ENCODE assay signal across 1 cellular context in genomic region chr3:129120254-129121004, GRCh38.
TF ChIP-seq lines count a peak whose summit lies in the region.

No MANE protein-coding gene starts in this region.

TF ChIP-seq in HepG2, 621 proteins besides CTCF, POLR2A, EP300 and RAD21 (continued from another document and continues in another):
- no peak; the same call in 1 of the 2 replicates for TF ChIP-seq ZNF607 (CRISPR knock-in tag; IDR thresholded peaks at IDR 0.05; ENCODE audit: borderline replicate concordance)
- TF ChIP-seq ZNF564 (CRISPR knock-in tag; IDR thresholded peaks at IDR 0.05): no peak
- TF ChIP-seq AGO2 (optimal IDR thresholded peaks at IDR 0.05; ENCODE audit: low read depth, low read length): no peak
- TF ChIP-seq DRAP1 (CRISPR knock-in tag; IDR thresholded peaks at IDR 0.05): peak; percentile 89
- no peak for TF ChIP-seq NFATC3 (CRISPR knock-in tag; IDR thresholded peaks at IDR 0.05)
- TF ChIP-seq POGK (CRISPR knock-in tag; conservative IDR thresholded peaks at IDR 0.05): peak; percentile 25; the same call in 1 of the 2 replicates
- TF ChIP-seq TP53 (CRISPR knock-in tag; conservative IDR thresholded peaks at IDR 0.05): no peak
- no peak for TF ChIP-seq ZSCAN29 (CRISPR knock-in tag; conservative IDR thresholded peaks at IDR 0.05)
- TF ChIP-seq ZNF292 (CRISPR knock-in tag; IDR thresholded peaks at IDR 0.05; ENCODE audit: borderline replicate concordance, low read depth): no peak
- TF ChIP-seq POGZ (CRISPR knock-in tag; IDR thresholded peaks at IDR 0.05): peak; percentile 27; the same call in 1 of the 2 replicates
- TF ChIP-seq UBTF (CRISPR knock-in tag; IDR thresholded peaks at IDR 0.05): 0 out of 2 replicates have a peak, but pooled peaks have one; percentile 14
- peak; percentile 46; the same call in 1 of the 2 replicates for TF ChIP-seq ZNF264 (CRISPR knock-in tag; IDR thresholded peaks at IDR 0.05)
- TF ChIP-seq ZNF776 (CRISPR knock-in tag; IDR thresholded peaks at IDR 0.05): no peak
- TF ChIP-seq AFF4 (CRISPR knock-in tag; IDR thresholded peaks at IDR 0.05): no peak
- TF ChIP-seq ZFP36 (IDR thresholded peaks at IDR 0.05; ENCODE audit: borderline replicate concordance, low read depth, low read length, partially characterized antibody): no peak
- TF ChIP-seq PRMT3 (CRISPR knock-in tag; IDR thresholded peaks at IDR 0.05; ENCODE audit: borderline replicate concordance, low read depth): no peak
- TF ChIP-seq SP1 (IDR thresholded peaks at IDR 0.05): no peak
- no peak for TF ChIP-seq SP1 (CRISPR knock-in tag; IDR thresholded peaks at IDR 0.05)
- TF ChIP-seq MATR3 (CRISPR knock-in tag; IDR thresholded peaks at IDR 0.05): no peak
- 0 out of 2 replicates have a peak, but pooled peaks have one; percentile 14 for TF ChIP-seq GFI1 (CRISPR knock-in tag; IDR thresholded peaks at IDR 0.05; ENCODE audit: borderline replicate concordance)
- no peak for TF ChIP-seq RARA (CRISPR knock-in tag; IDR thresholded peaks at IDR 0.05)
- no peak for TF ChIP-seq PLRG1 (conservative IDR thresholded peaks at IDR 0.05)
- no peak for TF ChIP-seq ZNF7 (CRISPR knock-in tag; IDR thresholded peaks at IDR 0.05)
- no peak for TF ChIP-seq ZNF44 (CRISPR knock-in tag; IDR thresholded peaks at IDR 0.05)
- TF ChIP-seq ASH2L (IDR thresholded peaks at IDR 0.05; ENCODE audit: insufficient read length, low read depth, low read length): no peak
- peak; percentile 76; the same call in 1 of the 2 replicates for TF ChIP-seq TFAP4 (IDR thresholded peaks at IDR 0.05; ENCODE audit: borderline replicate concordance, low read depth)
- TF ChIP-seq RFXAP (CRISPR knock-in tag; IDR thresholded peaks at IDR 0.05; ENCODE audit: borderline replicate concordance): no peak
- TF ChIP-seq HNRNPLL (IDR thresholded peaks at IDR 0.05; ENCODE audit: low read depth, low read length, poor library complexity, severe bottlenecking): no peak
- TF ChIP-seq THRA (CRISPR knock-in tag; IDR thresholded peaks at IDR 0.05; ENCODE audit: borderline replicate concordance): no peak
- TF ChIP-seq TGIF2 (CRISPR knock-in tag; IDR thresholded peaks at IDR 0.05): no peak
- TF ChIP-seq ZNF629 (CRISPR knock-in tag; conservative IDR thresholded peaks at IDR 0.05): no peak
- TF ChIP-seq SP5 (CRISPR knock-in tag; IDR thresholded peaks at IDR 0.05; ENCODE audit: borderline replicate concordance, low read depth): peak; percentile 79; the same call in 1 of the 2 replicates
- no peak for TF ChIP-seq E2F2 (CRISPR knock-in tag; IDR thresholded peaks at IDR 0.05; ENCODE audit: borderline replicate concordance)
- no peak for TF ChIP-seq PBX3 (CRISPR knock-in tag; IDR thresholded peaks at IDR 0.05; ENCODE audit: borderline replicate concordance)
- no peak for TF ChIP-seq ZC3H4 (CRISPR knock-in tag; IDR thresholded peaks at IDR 0.05; ENCODE audit: borderline replicate concordance)
- no peak for TF ChIP-seq ZNF253 (CRISPR knock-in tag; IDR thresholded peaks at IDR 0.05; ENCODE audit: borderline replicate concordance)
- TF ChIP-seq ZNF615 (CRISPR knock-in tag; IDR thresholded peaks at IDR 0.05; ENCODE audit: borderline replicate concordance): no peak
- no peak for TF ChIP-seq DNMT1 (CRISPR knock-in tag; IDR thresholded peaks at IDR 0.05)
- TF ChIP-seq CHCHD3 (CRISPR knock-in tag; IDR thresholded peaks at IDR 0.05): no peak
- TF ChIP-seq HOMEZ (CRISPR knock-in tag; IDR thresholded peaks at IDR 0.05; ENCODE audit: low read depth): no peak
- TF ChIP-seq KMT2A (CRISPR knock-in tag; IDR thresholded peaks at IDR 0.05): peak; percentile 8; the same call in 1 of the 2 replicates
- no peak for TF ChIP-seq ZXDC (CRISPR knock-in tag; IDR thresholded peaks at IDR 0.05)
- no peak for TF ChIP-seq MAFG (CRISPR knock-in tag; IDR thresholded peaks at IDR 0.05)
- no peak for TF ChIP-seq SNRNP70 (IDR thresholded peaks at IDR 0.05; ENCODE audit: low read depth, low read length)
- TF ChIP-seq TIGD3 (CRISPR knock-in tag; IDR thresholded peaks at IDR 0.05; ENCODE audit: borderline replicate concordance): no peak
